ENCODE assay signal across 8 cellular contexts in genomic region chr19:48635966-48636858, GRCh38. TPM values are rescaled to one million over a fixed set of nuclear protein-coding genes. Genes with fewer than 3 reads are reported as not detected.
DNase-seq lines count a peak whose midpoint lies in the region; ATAC-seq, FAIRE-seq and TF ChIP-seq lines count a peak whose summit lies in the region.

No MANE protein-coding gene starts in this region.

- no peak for TF ChIP-seq POLR2A in heart left ventricle (IDR thresholded peaks at IDR 0.05)
- TF ChIP-seq POLR2A in gastroesophageal sphincter (IDR thresholded peaks at IDR 0.05), result no peak

- H3K36me3 ChIP-seq in heart left ventricle (peaks cover 0 to 24% (median 3%) of the 10 kb centered on the region in 9 donors), gastroesophageal sphincter (peaks cover 0 to 19% of the 10 kb centered on the region in 2 donors), psoas muscle (ENCODE audit: insufficient read depth in 1 of 2, low read depth in 1 of 2) (no peaks in the 10 kb centered on the region)

- no peak for TF ChIP-seq CTCF in heart left ventricle (IDR thresholded peaks at IDR 0.05)
- TF ChIP-seq CTCF in WI38 (IDR thresholded peaks at IDR 0.05; ENCODE audit: low read depth, low read length), result no peak
- no peak for TF ChIP-seq CTCF in gastroesophageal sphincter (IDR thresholded peaks at IDR 0.05)
- no peak for TF ChIP-seq CTCF in psoas muscle (IDR thresholded peaks at IDR 0.05)

- ATAC-seq in heart left ventricle (no peak), Right ventricle myocardium superior (ENCODE audit: poor library complexity) (no peak), gastroesophageal sphincter (no peak), psoas muscle (no peak), HG03565 (IDR thresholded peaks at IDR 0.05; ENCODE audit: unreplicated experiment) (no peak)

- peaks cover 16 to 64% (median 46%) of the 10 kb centered on the region in 12 donors for H3K4me1 ChIP-seq in heart left ventricle
- H3K4me1 ChIP-seq in gastroesophageal sphincter, result peaks cover 10 to 76% (median 35%) of the 10 kb centered on the region in 3 donors
- peaks cover 42% of the 10 kb centered on the region for H3K4me1 ChIP-seq in psoas muscle

- intact Hi-C loops in heart left ventricle (cut with DNase I), result loop anchor here in 1 of 10 donors (2.0 to 5.0 kb wide), 2 partner anchors 17 to 336 kb away; partner anchors contain the start of genes RPL18 and SPHK2
- intact Hi-C loops in Right ventricle myocardium superior (cut with DNase I), result no loop called here
- intact Hi-C loops in psoas muscle (cut with DNase I), result loop anchor here in 1 of 2 donors (10.0 kb wide), 1 partner anchor 329 kb away; the partner anchor contains the start of gene FTL

- H3K27me3 ChIP-seq in heart left ventricle, result no peaks in the 10 kb centered on the region
- H3K27me3 ChIP-seq in gastroesophageal sphincter, result no peaks in the 10 kb centered on the region
- no peaks in the 10 kb centered on the region for H3K27me3 ChIP-seq in psoas muscle (ENCODE audit: insufficient read depth in 3 of 3, low read length in 2 of 3)

- DNase-seq in heart left ventricle, result peak in 3 of 5 donors; percentile 69 to 79 (median 72)
- DNase-seq in Right ventricle myocardium superior, result no peak
- peak in 1 of 2 donors; percentile 75 for DNase-seq in psoas muscle
- no peak for DNase-seq in RCC 7860 (ENCODE audit: low spot score)
- DNase-seq in retina, result no peak

- peak overlapping the region; percentile 19 to 93 (median 78) for H3K4me3 ChIP-seq in heart left ventricle
- peak overlapping the region; percentile 58 for H3K4me3 ChIP-seq in WI38 (ENCODE audit: low read depth, low read length)
- peak overlapping the region; percentile 68 to 82 for H3K4me3 ChIP-seq in gastroesophageal sphincter
- H3K4me3 ChIP-seq in psoas muscle, result peak overlapping the region; percentile 87

- WGBS in heart left ventricle, 4 donors, result 1 to 3% (median 2%) methylated on average over 30 to 35 of the region's 35 CpGs
- WGBS in gastroesophageal sphincter (ENCODE audit: low coverage in 1 of 2), 2 donors, result 0 to 1% methylated on average over 3 to 19 of the region's 35 CpGs
- 1 to 3% (median 1%) methylated on average over 33 to 35 of the region's 35 CpGs for WGBS in psoas muscle, 3 donors

- H3K27ac ChIP-seq in heart left ventricle, result peak overlapping the region; percentile 48 to 100 (median 96)
- H3K27ac ChIP-seq in gastroesophageal sphincter, result peak overlapping the region; percentile 92 to 98 (median 94)
- H3K27ac ChIP-seq in psoas muscle, result peak overlapping the region; percentile 97

- no peak for FAIRE-seq in RCC 7860 (lab: Jason Lieb, UNC)

- H3K9me3 ChIP-seq in heart left ventricle (no peaks in the 10 kb centered on the region), gastroesophageal sphincter (no peaks in the 10 kb centered on the region), psoas muscle (no peaks in the 10 kb centered on the region)

- TF ChIP-seq EP300 in gastroesophageal sphincter (IDR thresholded peaks at IDR 0.05), result no peak

RNA-seq across cellular contexts. Expression of gene DBP, which starts 1.0 kb away (rescaled TPM):
- total RNA-seq in heart left ventricle, result 10 to 100 TPM in 5 of 9 donors, 1 to 10 TPM in 4; 1.4 to 34.2 (median 12.5) TPM
- polyA plus RNA-seq in heart left ventricle, result 10 to 100 TPM in 1 of 2 donors, 1 to 10 TPM in 1; 3.9 to 11.6 TPM
- 14.5 TPM for total RNA-seq in Right ventricle myocardium superior
- total RNA-seq in gastroesophageal sphincter, result 10 to 100 TPM in 2 of 4 donors, 1 to 10 TPM in 2; 2.9 to 16.8 (median 8.9) TPM
- 10 to 100 TPM in 1 of 4 donors, 1 to 10 TPM in 3; 3.6 to 14.5 (median 6.5) TPM for total RNA-seq in psoas muscle
- 1 to 10 TPM; 2.8 to 7.0 (median 3.2) TPM for polyA plus RNA-seq in psoas muscle

RNA-seq across cellular contexts. Expression of gene CA11, which starts 9.8 kb away (rescaled TPM):
- total RNA-seq in heart left ventricle (10 to 100 TPM in 1 of 9 donors, 1 to 10 TPM in 8; 2.2 to 14.6 (median 5.8) TPM), Right ventricle myocardium superior (7.5 TPM), gastroesophageal sphincter (10 to 100 TPM in 3 of 4 donors, 1 to 10 TPM in 1; 10.0 to 28.5 (median 12.5) TPM), psoas muscle (1 to 10 TPM; 4.1 to 8.8 (median 6.4) TPM)
- polyA plus RNA-seq in heart left ventricle (10 to 100 TPM in 1 of 2 donors, 1 to 10 TPM in 1; 3.4 to 14.8 TPM), psoas muscle (10 to 100 TPM in 1 of 3 donors, 1 to 10 TPM in 2; 2.3 to 10.6 (median 9.2) TPM)

RNA-seq across cellular contexts. Expression of gene SPHK2, which starts 16.9 kb away (rescaled TPM):
- total RNA-seq in heart left ventricle (10 to 100 TPM in 2 of 9 donors, 1 to 10 TPM in 7; 5.6 to 13.1 (median 8.6) TPM), Right ventricle myocardium superior (7.6 TPM), gastroesophageal sphincter (10 to 100 TPM in 3 of 4 donors, 1 to 10 TPM in 1; 7.2 to 17.9 (median 13.7) TPM), psoas muscle (10 to 100 TPM in 2 of 4 donors, 1 to 10 TPM in 2; 4.1 to 12.8 (median 8.8) TPM)
- polyA plus RNA-seq in heart left ventricle (10 to 100 TPM; 10.3 to 11.0 TPM), psoas muscle (1 to 10 TPM; 3.3 to 7.4 (median 4.8) TPM)

RNA-seq across cellular contexts. Expression of gene RPL18, which starts 17.2 kb away (rescaled TPM):
- 100 to 1,000 TPM; 470 to 877 (median 692) TPM for total RNA-seq in heart left ventricle
- polyA plus RNA-seq in heart left ventricle, result 1,000 to 10,000 TPM; 1,040 to 1,773 TPM
- total RNA-seq in Right ventricle myocardium superior, result 526 TPM
- 1,000 to 10,000 TPM; 1,261 to 2,300 (median 1,588) TPM for total RNA-seq in gastroesophageal sphincter
- total RNA-seq in psoas muscle, result 100 to 1,000 TPM; 506 to 730 (median 645) TPM
- 1,000 to 10,000 TPM; 1,096 to 1,745 (median 1,373) TPM for polyA plus RNA-seq in psoas muscle

RNA-seq across cellular contexts. Expression of gene FAM83E, which starts 21.3 kb away (rescaled TPM):
- total RNA-seq in heart left ventricle (not detected), Right ventricle myocardium superior (not detected), gastroesophageal sphincter (1 to 10 TPM in 1 of 4 donors, not detected in 3; 1.5 TPM), psoas muscle (not detected)
- polyA plus RNA-seq in heart left ventricle (under 1 TPM in 1 of 2 donors, not detected in 1; 0.14 TPM), psoas muscle (under 1 TPM in 2 of 3 donors, not detected in 1; 0.01 to 0.20 TPM)

Comparison
In these comparisons a context has a peak if more than half of its experiments do, and no peak if none do; other contexts are left out.
1. DNase-seq: peak in heart left ventricle (3 of 5); none in Right ventricle myocardium superior (single experiment), RCC 7860 (single experiment) and retina (single experiment).
2. Peak in every context shown above with its lines, with median percentiles within 50 percentile points of each other: H3K27ac ChIP-seq and H3K4me3 ChIP-seq.